18 cellular contexts compared by ENCODE assay signal in the genomic region with DNA sequence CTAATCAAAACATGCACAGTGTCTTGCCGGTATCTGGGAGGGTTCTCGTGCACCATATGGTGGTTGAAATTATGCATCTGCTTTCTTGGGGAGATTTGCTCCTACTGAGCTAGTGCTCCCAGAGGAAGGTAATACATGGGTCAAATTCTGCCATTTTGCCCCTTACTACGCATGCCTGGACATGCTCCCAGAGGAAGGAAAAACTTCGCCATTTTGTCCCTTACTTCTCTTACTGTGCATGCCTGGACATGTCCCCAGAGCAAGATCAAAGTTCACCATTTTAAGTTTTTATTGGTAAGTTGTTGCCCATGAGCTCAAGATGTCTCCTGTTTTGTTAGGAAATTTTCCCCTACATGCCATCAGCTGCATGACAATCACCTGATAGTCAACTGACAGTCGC.
DNase-seq lines count a peak whose midpoint lies in the region; ATAC-seq and TF ChIP-seq lines count a peak whose summit lies in the region.
"Had no signal": no experiment of that assay in that cellular context is flagged by ENCODE, and none has a peak within 500 bp of the region (broad histone marks: within the 10 kb centered on the region; RNA-seq: fewer than 3 reads in every experiment).

No MANE protein-coding gene starts in this region.

- no peaks in the 10 kb centered on the region for H3F3A ChIP-seq in SK-N-SH (replicated peaks; ENCODE audit: insufficient read depth)

- H3K4me1 ChIP-seq in SK-N-SH (ENCODE audit: control insufficient read depth in 1 of 2, insufficient read depth in 2 of 2, low read depth in 1 of 2, low read length in 1 of 2), result no peaks in the 10 kb centered on the region

- no peaks in the 10 kb centered on the region for H3K9me2 ChIP-seq in SK-N-SH

- H3K4me3 Mint-ChIP-seq in type B pancreatic cell (no peak overlapping the region), mesothelial cell of epicardium (no peak overlapping the region)
- no peak overlapping the region for H3K4me3 Mint-ChIP-seq in activated CD4-positive, alpha-beta memory T cell treated with anti-CD3 and anti-CD28 coated beads, Interleukin-2, amount 10 ng/mL, durations not matched to agents 7 days and 5 days
- H3K4me3 Mint-ChIP-seq: CD8-positive, alpha-beta T cell had no signal

- H3K36me3 Mint-ChIP-seq in type B pancreatic cell (no peaks in the 10 kb centered on the region), mesothelial cell of epicardium (no peaks in the 10 kb centered on the region)
- no peaks in the 10 kb centered on the region for H3K36me3 Mint-ChIP-seq in activated CD4-positive, alpha-beta memory T cell treated with anti-CD3 and anti-CD28 coated beads, Interleukin-2, amount 10 ng/mL, durations not matched to agents 7 days and 5 days (ENCODE audit: low read depth)
- H3K36me3 Mint-ChIP-seq: CD8-positive, alpha-beta T cell had no signal

- WGBS in SK-N-SH (ENCODE audit: low lambda C conversion rate), result 13% methylated on average over 5 of the region's 5 CpGs

- TF ChIP-seq EP300 in SK-N-SH (IDR thresholded peaks at IDR 0.05; ENCODE audit: borderline replicate concordance in 1 of 2, low read depth in 1 of 2, low read length in 1 of 2), result no peak

- TF ChIP-seq RAD21 in SK-N-SH (IDR thresholded peaks at IDR 0.05; ENCODE audit: low read length), result no peak

- peak overlapping the region; percentile 39; the same call in 1 of the 2 replicates for H2AFZ ChIP-seq in SK-N-SH (ENCODE audit: low read depth)

- H3K27ac Mint-ChIP-seq in type B pancreatic cell, result peak overlapping the region; percentile 71
- H3K27ac Mint-ChIP-seq in mesothelial cell of epicardium, result no peak overlapping the region
- H3K27ac Mint-ChIP-seq in activated CD4-positive, alpha-beta memory T cell treated with anti-CD3 and anti-CD28 coated beads, Interleukin-2, amount 10 ng/mL, durations not matched to agents 7 days and 5 days, result no peak overlapping the region
- H3K27ac Mint-ChIP-seq: CD8-positive, alpha-beta T cell had no signal

- H3K4me1 Mint-ChIP-seq in type B pancreatic cell (ENCODE audit: unreplicated experiment), result peaks cover 14% of the 10 kb centered on the region
- H3K4me1 Mint-ChIP-seq in mesothelial cell of epicardium, result peaks cover 2% of the 10 kb centered on the region
- H3K4me1 Mint-ChIP-seq in activated CD4-positive, alpha-beta memory T cell treated with anti-CD3 and anti-CD28 coated beads, Interleukin-2, amount 10 ng/mL, durations not matched to agents 7 days and 5 days, result no peaks in the 10 kb centered on the region

- CTCF ChIA-PET in SK-N-SH (lab: Yijun Ruan, JAX), result no interaction called here
- CTCF ChIA-PET in activated CD4-positive, alpha-beta memory T cell treated with anti-CD3 and anti-CD28 coated beads, Interleukin-2, amount 10 ng/mL, durations not matched to agents 7 days and 5 days (lab: Charles Lee), result no interaction called here

- H3K4me2 ChIP-seq in SK-N-SH, result no peak overlapping the region

- H3K4me3 ChIP-seq in SK-N-SH (ENCODE audit: low read depth in 2 of 2, low read length in 1 of 2), result no peak overlapping the region
- H3K4me3 ChIP-seq: MG63 had no signal

- no peaks in the 10 kb centered on the region for H3K27me3 ChIP-seq in SK-N-SH (ENCODE audit: insufficient read depth)
- H3K27me3 ChIP-seq: MG63 had no signal

- no peak overlapping the region for H3K27ac ChIP-seq in SK-N-SH (ENCODE audit: low read depth in 2 of 2, low read length in 1 of 2)

- ATAC-seq in SK-N-SH treated with all-trans-retinoic acid at 6 μM for 48 hours, result no peak
- no peak for ATAC-seq in GM19397 (IDR thresholded peaks at IDR 0.05; ENCODE audit: unreplicated experiment)
- ATAC-seq: CD8-positive, alpha-beta T cell; Panc1 had no signal

- TF ChIP-seq CTCF in SK-N-SH (IDR thresholded peaks at IDR 0.05) (no peak), type B pancreatic cell (conservative IDR thresholded peaks at IDR 0.05) (no peak), mesothelial cell of epicardium (IDR thresholded peaks at IDR 0.05; ENCODE audit: unreplicated experiment) (no peak)

- no peaks in the 10 kb centered on the region for H3K9me3 ChIP-seq in SK-N-SH
- H3K9me3 ChIP-seq: MG63 had no signal

- H4K20me1 ChIP-seq in SK-N-SH (ENCODE audit: insufficient read depth), result no peaks in the 10 kb centered on the region

- H3K9me3 Mint-ChIP-seq in type B pancreatic cell (peaks cover 7% of the 10 kb centered on the region), mesothelial cell of epicardium (peaks cover 20% of the 10 kb centered on the region)
- no peaks in the 10 kb centered on the region for H3K9me3 Mint-ChIP-seq in activated CD4-positive, alpha-beta memory T cell treated with anti-CD3 and anti-CD28 coated beads, Interleukin-2, amount 10 ng/mL, durations not matched to agents 7 days and 5 days
- H3K9me3 Mint-ChIP-seq: CD8-positive, alpha-beta T cell had no signal

- no peaks in the 10 kb centered on the region for H3K36me3 ChIP-seq in SK-N-SH (replicated peaks in 1 of 2; ENCODE audit: control insufficient read depth in 1 of 2, insufficient read depth in 2 of 2, low read length in 1 of 2)
- H3K36me3 ChIP-seq: MG63 had no signal

- POLR2A ChIA-PET in SK-N-SH (lab: Yijun Ruan, JAX), result no interaction called here
- POLR2A ChIA-PET in activated CD4-positive, alpha-beta memory T cell treated with anti-CD3 and anti-CD28 coated beads, Interleukin-2, amount 10 ng/mL, durations not matched to agents 7 days and 5 days (lab: Charles Lee), result no interaction called here

- H3K79me2 ChIP-seq in SK-N-SH (ENCODE audit: insufficient read depth), result no peaks in the 10 kb centered on the region

- no peak for DNase-seq in SK-N-SH
- peak; percentile 0 for DNase-seq in LHCN-M2 (ENCODE audit: low read depth)
- DNase-seq in left kidney (ENCODE audit: low read depth, low spot score), result peak; percentile 9
- no peak for DNase-seq in type B pancreatic cell (ENCODE audit: extremely low spot score, unreplicated experiment)
- no peak for DNase-seq in mesothelial cell of epicardium (ENCODE audit: low spot score in 2 of 2, unreplicated experiment in 2 of 2)
- DNase-seq in activated CD4-positive, alpha-beta memory T cell treated with anti-CD3 and anti-CD28 coated beads, Interleukin-2, amount 10 ng/mL, durations not matched to agents 7 days and 5 days, result no peak
- DNase-seq: 8988T; AML-193; C1 segment of cervical spinal cord; CD8-positive, alpha-beta T cell; Kasumi-1; MG63; NCI-H1417; NCI-H1694 treated with DMSO at 0.1 percent for 48 hours; NCI-H69 had no signal

- H3K27me3 Mint-ChIP-seq in type B pancreatic cell (no peaks in the 10 kb centered on the region), mesothelial cell of epicardium (ENCODE audit: low read depth) (no peaks in the 10 kb centered on the region)
- no peaks in the 10 kb centered on the region for H3K27me3 Mint-ChIP-seq in activated CD4-positive, alpha-beta memory T cell treated with anti-CD3 and anti-CD28 coated beads, Interleukin-2, amount 10 ng/mL, durations not matched to agents 7 days and 5 days

- no peak overlapping the region for H3K9ac ChIP-seq in SK-N-SH

TF ChIP-seq in SK-N-SH, 30 proteins besides CTCF, POLR2A, EP300 and RAD21:
- TF ChIP-seq MEF2A (IDR thresholded peaks at IDR 0.05; ENCODE audit: borderline replicate concordance, low read depth) (no peak), MXI1 (IDR thresholded peaks at IDR 0.05; ENCODE audit: low read depth, low read length) (no peak), ELF1 (IDR thresholded peaks at IDR 0.05) (no peak), SMC3 (IDR thresholded peaks at IDR 0.05; ENCODE audit: low read depth, low read length) (no peak)

TF ChIP-seq in SK-N-SH treated with all-trans-retinoic acid at 6 μM for 48 hours, 23 proteins besides CTCF, POLR2A, EP300 and RAD21:
- TF ChIP-seq ESRRG (CRISPR knock-in tag; IDR thresholded peaks at IDR 0.05) (no peak), ZFP30 (CRISPR knock-in tag; IDR thresholded peaks at IDR 0.05) (no peak), SNAI2 (CRISPR knock-in tag; IDR thresholded peaks at IDR 0.05) (no peak), BACH2 (CRISPR knock-in tag; IDR thresholded peaks at IDR 0.05; ENCODE audit: borderline replicate concordance) (no peak), GLIS3 (CRISPR knock-in tag; IDR thresholded peaks at IDR 0.05) (no peak), ZFP3 (CRISPR knock-in tag; IDR thresholded peaks at IDR 0.05) (no peak), ZNF565 (CRISPR knock-in tag; conservative IDR thresholded peaks at IDR 0.05; ENCODE audit: low read depth) (no peak), CSDC2 (CRISPR knock-in tag; IDR thresholded peaks at IDR 0.05) (no peak), ISL1 (CRISPR knock-in tag; IDR thresholded peaks at IDR 0.05) (no peak), TOX (CRISPR knock-in tag; IDR thresholded peaks at IDR 0.05; ENCODE audit: borderline replicate concordance) (no peak)
- TF ChIP-seq, protein P1, sequence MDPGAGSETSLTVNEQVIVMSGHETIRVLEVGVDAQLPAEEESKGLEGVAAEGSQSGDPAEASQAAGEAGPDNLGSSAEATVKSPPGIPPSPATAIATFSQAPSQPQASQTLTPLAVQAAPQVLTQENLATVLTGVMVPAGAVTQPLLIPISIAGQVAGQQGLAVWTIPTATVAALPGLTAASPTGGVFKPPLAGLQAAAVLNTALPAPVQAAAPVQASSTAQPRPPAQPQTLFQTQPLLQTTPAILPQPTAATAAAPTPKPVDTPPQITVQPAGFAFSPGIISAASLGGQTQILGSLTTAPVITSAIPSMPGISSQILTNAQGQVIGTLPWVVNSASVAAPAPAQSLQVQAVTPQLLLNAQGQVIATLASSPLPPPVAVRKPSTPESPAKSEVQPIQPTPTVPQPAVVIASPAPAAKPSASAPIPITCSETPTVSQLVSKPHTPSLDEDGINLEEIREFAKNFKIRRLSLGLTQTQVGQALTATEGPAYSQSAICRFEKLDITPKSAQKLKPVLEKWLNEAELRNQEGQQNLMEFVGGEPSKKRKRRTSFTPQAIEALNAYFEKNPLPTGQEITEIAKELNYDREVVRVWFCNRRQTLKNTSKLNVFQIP (CRISPR knock-in tag; IDR thresholded peaks at IDR 0.05; ENCODE audit: borderline replicate concordance, low read depth), result no peak
- TF ChIP-seq, protein P2, sequence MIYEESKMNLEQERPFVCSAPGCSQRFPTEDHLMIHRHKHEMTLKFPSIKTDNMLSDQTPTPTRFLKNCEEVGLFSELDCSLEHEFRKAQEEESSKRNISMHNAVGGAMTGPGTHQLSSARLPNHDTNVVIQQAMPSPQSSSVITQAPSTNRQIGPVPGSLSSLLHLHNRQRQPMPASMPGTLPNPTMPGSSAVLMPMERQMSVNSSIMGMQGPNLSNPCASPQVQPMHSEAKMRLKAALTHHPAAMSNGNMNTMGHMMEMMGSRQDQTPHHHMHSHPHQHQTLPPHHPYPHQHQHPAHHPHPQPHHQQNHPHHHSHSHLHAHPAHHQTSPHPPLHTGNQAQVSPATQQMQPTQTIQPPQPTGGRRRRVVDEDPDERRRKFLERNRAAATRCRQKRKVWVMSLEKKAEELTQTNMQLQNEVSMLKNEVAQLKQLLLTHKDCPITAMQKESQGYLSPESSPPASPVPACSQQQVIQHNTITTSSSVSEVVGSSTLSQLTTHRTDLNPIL (CRISPR knock-in tag; IDR thresholded peaks at IDR 0.05; ENCODE audit: low read depth), result no peak

Comparison
In these comparisons a context has a peak if more than half of its experiments do, and no peak if none do; other contexts are left out.
1. DNase-seq: peak in LHCN-M2 (single experiment) and left kidney (single experiment); none in SK-N-SH (single experiment), type B pancreatic cell (single experiment), mesothelial cell of epicardium (0 of 2) and activated CD4-positive, alpha-beta memory T cell treated with anti-CD3 and anti-CD28 coated beads, Interleukin-2, amount 10 ng/mL, durations not matched to agents 7 days and 5 days (single experiment).